8 cellular contexts compared by ENCODE assay signal in the genomic region with DNA sequence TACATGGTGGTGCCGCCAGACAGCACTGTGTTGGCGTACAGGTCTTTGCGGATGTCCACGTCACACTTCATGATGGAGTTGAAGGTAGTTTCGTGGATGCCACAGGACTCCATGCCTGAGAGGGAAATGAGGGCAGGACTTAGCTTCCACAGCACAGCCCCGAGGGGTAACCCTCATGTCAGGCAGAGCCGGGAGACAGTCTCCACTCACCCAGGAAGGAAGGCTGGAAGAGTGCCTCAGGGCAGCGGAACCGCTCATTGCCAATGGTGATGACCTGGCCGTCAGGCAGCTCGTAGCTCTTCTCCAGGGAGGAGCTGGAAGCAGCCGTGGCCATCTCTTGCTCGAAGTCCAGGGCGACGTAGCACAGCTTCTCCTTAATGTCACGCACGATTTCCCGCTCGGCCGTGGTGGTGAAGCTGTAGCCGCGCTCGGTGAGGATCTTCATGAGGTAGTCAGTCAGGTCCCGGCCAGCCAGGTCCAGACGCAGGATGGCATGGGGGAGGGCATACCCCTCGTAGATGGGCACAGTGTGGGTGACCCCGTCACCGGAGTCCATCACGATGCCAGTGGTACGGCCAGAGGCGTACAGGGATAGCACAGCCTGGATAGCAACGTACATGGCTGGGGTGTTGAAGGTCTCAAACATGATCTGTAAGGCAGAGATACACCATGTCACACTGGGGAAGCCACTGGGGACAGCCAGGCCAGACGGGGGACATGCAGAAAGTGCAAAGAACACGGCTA. TPM values are rescaled to one million over a fixed set of nuclear protein-coding genes. Genes with fewer than 3 reads are reported as not detected.
DNase-seq lines count a peak whose midpoint lies in the region; ATAC-seq and TF ChIP-seq lines count a peak whose summit lies in the region.

No MANE protein-coding gene starts in this region.

- H3K27ac ChIP-seq in WERI-Rb-1 = no peak overlapping the region

- no peak for TF ChIP-seq CTCF in WERI-Rb-1 (IDR thresholded peaks at IDR 0.05; ENCODE audit: low read depth, low read length)
- no peak for TF ChIP-seq CTCF in mucosa of descending colon (IDR thresholded peaks at IDR 0.05)
- TF ChIP-seq CTCF in type B pancreatic cell (conservative IDR thresholded peaks at IDR 0.05) = no peak
- TF ChIP-seq CTCF in GM10266 (IDR thresholded peaks at IDR 0.05; ENCODE audit: control insufficient read depth, insufficient read depth, low read depth, missing control alignments) = no peak

- H3K36me3 ChIP-seq in H7 (replicated peaks; ENCODE audit: control insufficient read depth, insufficient read depth, low read length) (peaks cover 32% of the 10 kb centered on the region), WERI-Rb-1 (peaks cover 61% of the 10 kb centered on the region), mucosa of descending colon (ENCODE audit: low read depth) (peaks cover 11% of the 10 kb centered on the region)

- H3K4me3 ChIP-seq in H7 (ENCODE audit: insufficient read depth, low read depth, low read length) (peak overlapping the region; percentile 100), WERI-Rb-1 (ENCODE audit: low read depth, low read length) (peak overlapping the region; percentile 91), mucosa of descending colon (peak overlapping the region; percentile 98)

- H3K9me3 ChIP-seq in WERI-Rb-1 (ENCODE audit: severe bottlenecking) (no peaks in the 10 kb centered on the region), mucosa of descending colon (no peaks in the 10 kb centered on the region)

- H3K9me3 Mint-ChIP-seq in type B pancreatic cell = no peaks in the 10 kb centered on the region

- DNase-seq in H7 (no peak), WERI-Rb-1 (no peak), mucosa of descending colon (peak; percentile 50 to 71 (median 70)), type B pancreatic cell (ENCODE audit: extremely low spot score, unreplicated experiment) (no peak), DMS153 (lab: John Stamatoyannopoulos, UW) (no peak), GM10266 (ENCODE audit: extremely low spot score) (no peak), occipital lobe (lab: John Stamatoyannopoulos, UW) (no peak)
- peak; percentile 31 for DNase-seq in effector CD4-positive, alpha-beta T cell

- peaks cover 53% of the 10 kb centered on the region for H3K27me3 Mint-ChIP-seq in type B pancreatic cell

- peaks cover 40% of the 10 kb centered on the region for H3K4me1 Mint-ChIP-seq in type B pancreatic cell (ENCODE audit: unreplicated experiment)

- H3K27me3 ChIP-seq in H7 (ENCODE audit: control insufficient read depth, insufficient read depth, low read length) = no peaks in the 10 kb centered on the region
- H3K27me3 ChIP-seq in WERI-Rb-1 (ENCODE audit: insufficient read depth, low read depth, severe bottlenecking) = no peaks in the 10 kb centered on the region

- H3K36me3 Mint-ChIP-seq in type B pancreatic cell = peaks cover 51% of the 10 kb centered on the region

- peaks cover 30% of the 10 kb centered on the region for H3K4me1 ChIP-seq in mucosa of descending colon (ENCODE audit: low read depth)

- ATAC-seq in mucosa of descending colon = no peak

- peak overlapping the region; percentile 96 for H3K4me3 Mint-ChIP-seq in type B pancreatic cell

- H3K27ac Mint-ChIP-seq in type B pancreatic cell = peak overlapping the region; percentile 97

- intact Hi-C loops in mucosa of descending colon (cut with DNase I, micrococcal nuclease) = no loop called here

RNA-seq across cellular contexts. Expression of a gene that starts 2.2 kb away (rescaled TPM):
- total RNA-seq in H7 (2014; rRNA removed; shearing (Covaris generic)) = 5,240 and 5,611 TPM in 2 replicates
- total RNA-seq in mucosa of descending colon = 1,000 to 10,000 TPM; 4,159 to 6,919 (median 5,576) TPM
- total RNA-seq in type B pancreatic cell (ENCODE audit: low replicate concordance) = 3,466 and 4,253 TPM in 2 replicates
- total RNA-seq in occipital lobe = 1,571 TPM

RNA-seq across cellular contexts. Expression of a gene that starts 14.6 kb away (rescaled TPM):
- total RNA-seq in H7 (2014; rRNA removed; shearing (Covaris generic)) = 8.2 and 8.3 TPM in 2 replicates
- total RNA-seq in mucosa of descending colon (10 to 100 TPM in 1 of 3 donors, 1 to 10 TPM in 2; 8.5 to 10.5 (median 9.8) TPM), type B pancreatic cell (ENCODE audit: low replicate concordance) (13.5 and 14.9 TPM in 2 replicates), occipital lobe (3.6 TPM)

Comparison
In these comparisons a context has a peak if more than half of its experiments do, and no peak if none do; other contexts are left out.
1. DNase-seq: peak in effector CD4-positive, alpha-beta T cell (single experiment) and mucosa of descending colon (3 of 3); none in H7 (single experiment), WERI-Rb-1 (single experiment), type B pancreatic cell (single experiment), DMS153 (single experiment), GM10266 (single experiment) and occipital lobe (single experiment).
2. Peak in every context shown above with its lines, with median percentiles within 50 percentile points of each other: H3K4me3 ChIP-seq.